ENCODE assay signal across 28 cellular contexts in the genomic region with DNA sequence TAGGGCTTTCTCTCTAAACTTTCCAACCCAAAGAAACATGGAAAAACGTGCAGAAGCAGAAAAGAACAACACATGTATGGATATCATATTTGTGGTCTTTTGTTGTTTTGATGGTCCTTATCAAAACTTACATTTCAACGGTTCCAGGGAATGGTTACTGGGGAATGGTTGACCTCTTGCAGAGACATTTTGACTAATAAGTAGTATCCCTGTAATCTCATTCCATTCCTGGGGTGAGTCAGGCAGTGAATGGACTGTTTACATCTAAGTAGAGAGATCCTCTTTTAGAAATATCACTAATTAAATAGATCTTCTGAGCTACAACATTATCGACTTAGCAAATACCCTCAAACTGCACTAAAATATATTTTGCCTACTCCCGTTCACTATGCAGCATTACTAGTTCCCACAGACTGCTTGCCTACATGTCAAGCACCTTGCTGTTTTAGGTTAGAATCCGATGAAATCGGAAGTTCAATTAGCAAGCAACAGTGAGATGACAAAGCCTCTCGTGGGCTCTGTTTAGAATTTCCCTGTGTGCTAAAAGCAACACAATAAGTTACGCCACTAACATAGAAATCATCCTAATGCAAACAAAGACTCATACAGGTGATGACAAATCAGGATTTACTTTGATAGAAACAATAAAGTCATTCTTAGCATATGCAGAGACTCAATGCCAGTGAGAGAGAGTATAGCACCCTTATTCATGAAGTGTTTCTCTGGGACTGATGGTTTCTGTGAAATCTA.
DNase-seq lines count a peak whose midpoint lies in the region; ATAC-seq and TF ChIP-seq lines count a peak whose summit lies in the region.
"Had no signal": no experiment of that assay in that cellular context is flagged by ENCODE, and none has a peak within 500 bp of the region (broad histone marks: within the 10 kb centered on the region; RNA-seq: fewer than 3 reads in every experiment).

No MANE protein-coding gene starts in this region.

- peak; percentile 61 for DNase-seq in GM23248
- DNase-seq in adipocyte (ENCODE audit: low read depth): peak; percentile 37
- DNase-seq in fibroblast of mammary gland (ENCODE audit: low read depth): peak; percentile 33
- DNase-seq in renal cortical epithelial cell (ENCODE audit: low read depth): peak; percentile 65
- no peak for DNase-seq in osteocyte (ENCODE audit: extremely low spot score, unreplicated experiment)
- no peak for DNase-seq in activated naive CD4-positive, alpha-beta T cell treated with anti-CD3 and anti-CD28 coated beads, Interleukin-2, amount 50 U/mL, for 72 hours (ENCODE audit: low spot score in 2 of 2)
- DNase-seq: ACHN; activated CD4-positive, alpha-beta T cell treated with anti-CD3 and anti-CD28 coated beads for 4 hours; anterior cingulate cortex; dermis blood vessel endothelial cell; DMS153; endodermal cell; left ventricle myocardium superior; NCI-H1417 treated with DMSO at 0.1 percent for 48 hours; NCI-H2029 treated with DMSO at 0.1 percent for 48 hours; posterior cingulate gyrus; SHP77 treated with DMSO at 0.1 percent for 48 hours; stimulated activated CD4-positive, alpha-beta T cell treated with anti-CD3 and anti-CD28 coated beads, Interleukin-12 subunit alpha, Interleukin-12 subunit beta, amount 100 ng/mL, for 4 hours; stimulated activated CD4-positive, alpha-beta T cell treated with anti-CD3 and anti-CD28 coated beads, Interleukin-2, amount 100 ng/mL, for 48 hours; stomach had no signal

- H3K9me3 ChIP-seq in GM23248 (ENCODE audit: low read depth) (no peaks in the 10 kb centered on the region), adipocyte (ENCODE audit: control insufficient read depth, low read length) (no peaks in the 10 kb centered on the region)
- H3K9me3 ChIP-seq: BLaER1, HAP-1, stomach had no signal

- H3F3A ChIP-seq in GM23248 (ENCODE audit: insufficient read depth): peaks cover 28% of the 10 kb centered on the region

- ATAC-seq in HG03159 (IDR thresholded peaks at IDR 0.05; ENCODE audit: unreplicated experiment): no peak
- ATAC-seq in activated naive CD4-positive, alpha-beta T cell treated with anti-CD3 and anti-CD28 coated beads, Interleukin-2, amount 50 U/mL, for 72 hours: no peak
- ATAC-seq: left ventricle myocardium superior, sciatic nerve had no signal

- H3K27ac Mint-ChIP-seq in osteocyte (ENCODE audit: unreplicated experiment): no peak overlapping the region
- no peak overlapping the region for H3K27ac Mint-ChIP-seq in activated naive CD4-positive, alpha-beta T cell treated with anti-CD3 and anti-CD28 coated beads, Interleukin-2, amount 50 U/mL, for 72 hours
- H3K27ac Mint-ChIP-seq: activated naive CD4-positive, alpha-beta T cell treated with anti-CD3 and anti-CD28 coated beads, Interleukin-2, amount 50 U/mL, for 24 hours; endodermal cell; T-helper 2 cell treated with Interferon-gamma antibody and Interleukin-4, amounts not matched to agents 5 μg/mL and 100 μg/mL, for 36 hours had no signal

- H3K79me2 ChIP-seq in GM23248 (ENCODE audit: insufficient read depth): 0 out of 2 replicates have a peak, but pooled peaks cover 9% of the 10 kb centered on the region

- H3K36me3 ChIP-seq in GM23248 (ENCODE audit: low read depth) (no peaks in the 10 kb centered on the region), adipocyte (ENCODE audit: control insufficient read depth, insufficient read depth, low read length, severe bottlenecking) (no peaks in the 10 kb centered on the region)
- H3K36me3 ChIP-seq: BLaER1, HAP-1, stomach had no signal

- H3K4me1 ChIP-seq in GM23248 (ENCODE audit: insufficient read depth) (peaks cover 47% of the 10 kb centered on the region), adipocyte (ENCODE audit: control insufficient read depth, insufficient read depth, low read length) (peaks cover 5% of the 10 kb centered on the region)
- H3K4me1 ChIP-seq: BLaER1, HAP-1, stomach had no signal

- H3K4me3 Mint-ChIP-seq in osteocyte (ENCODE audit: unreplicated experiment): no peak overlapping the region
- H3K4me3 Mint-ChIP-seq: activated naive CD4-positive, alpha-beta T cell treated with anti-CD3 and anti-CD28 coated beads, Interleukin-2, amount 50 U/mL, for 24 hours; central memory CD8-positive, alpha-beta T cell; endodermal cell; T-helper 2 cell treated with Interferon-gamma antibody and Interleukin-4, amounts not matched to agents 5 μg/mL and 100 μg/mL, for 36 hours had no signal

- H3K4me3 ChIP-seq in GM23248: no peak overlapping the region
- H3K4me3 ChIP-seq in adipocyte (ENCODE audit: low read length): no peak overlapping the region
- H3K4me3 ChIP-seq in fibroblast of mammary gland (ENCODE audit: control insufficient read depth, low read depth, low read length): no peak overlapping the region
- H3K4me3 ChIP-seq: BLaER1, HAP-1, stomach had no signal

- H3K27me3 Mint-ChIP-seq in osteocyte (ENCODE audit: unreplicated experiment): no peaks in the 10 kb centered on the region
- H3K27me3 Mint-ChIP-seq: activated naive CD4-positive, alpha-beta T cell treated with anti-CD3 and anti-CD28 coated beads, Interleukin-2, amount 50 U/mL, for 24 hours; central memory CD8-positive, alpha-beta T cell had no signal

- H3K36me3 Mint-ChIP-seq in osteocyte (ENCODE audit: unreplicated experiment): no peaks in the 10 kb centered on the region
- H3K36me3 Mint-ChIP-seq in activated naive CD4-positive, alpha-beta T cell treated with anti-CD3 and anti-CD28 coated beads, Interleukin-2, amount 50 U/mL, for 72 hours: no peaks in the 10 kb centered on the region
- H3K36me3 Mint-ChIP-seq: activated naive CD4-positive, alpha-beta T cell treated with anti-CD3 and anti-CD28 coated beads, Interleukin-2, amount 50 U/mL, for 24 hours had no signal

- H2AFZ ChIP-seq in GM23248: no peak overlapping the region

- H3K9me3 Mint-ChIP-seq in osteocyte (ENCODE audit: unreplicated experiment): no peaks in the 10 kb centered on the region
- H3K9me3 Mint-ChIP-seq in activated naive CD4-positive, alpha-beta T cell treated with anti-CD3 and anti-CD28 coated beads, Interleukin-2, amount 50 U/mL, for 72 hours: peaks cover 19 to 20% of the 10 kb centered on the region in 2 donors
- H3K9me3 Mint-ChIP-seq: endodermal cell; T-helper 2 cell treated with Interferon-gamma antibody and Interleukin-4, amounts not matched to agents 5 μg/mL and 100 μg/mL, for 36 hours had no signal

- H3K4me2 ChIP-seq in GM23248 (ENCODE audit: unreplicated experiment): peak overlapping the region; percentile 24
- H3K4me2 ChIP-seq: BLaER1 had no signal

- WGBS in GM23248 (ENCODE audit: low coverage in 1 of 2, low lambda C conversion rate in 2 of 2, missing lambda C conversion rate in 2 of 2), 2 experiments: 48 to 58% methylated on average over 8 of the region's 8 CpGs

- in situ Hi-C loops in GM23248 (cut with MboI): loop anchor here (10.0 kb wide), 1 partner anchor 151 kb away; no protein-coding TSS in a partner anchor

- H3K27me3 ChIP-seq in GM23248 (replicated peaks; ENCODE audit: insufficient read depth) (no peaks in the 10 kb centered on the region), adipocyte (replicated peaks; ENCODE audit: control insufficient read depth, insufficient read depth, low read length) (no peaks in the 10 kb centered on the region)
- H3K27me3 ChIP-seq: BLaER1, stomach had no signal

- H3K9ac ChIP-seq in GM23248 (no peak overlapping the region), adipocyte (ENCODE audit: low read length) (no peak overlapping the region)
- H3K9ac ChIP-seq: BLaER1 had no signal

- TF ChIP-seq CTCF in fibroblast of mammary gland (conservative IDR thresholded peaks at IDR 0.05; ENCODE audit: control insufficient read depth, insufficient read depth, low read depth, low read length): no peak
- no peak for TF ChIP-seq CTCF in osteocyte (IDR thresholded peaks at IDR 0.05)

- H3K9me2 ChIP-seq in GM23248 (ENCODE audit: insufficient read depth): no peaks in the 10 kb centered on the region

- no peak overlapping the region for H3K27ac ChIP-seq in GM23248
- H3K27ac ChIP-seq: BLaER1, stomach, VCaP had no signal

- H3K4me1 Mint-ChIP-seq in osteocyte (ENCODE audit: unreplicated experiment): peaks cover 20% of the 10 kb centered on the region
- H3K4me1 Mint-ChIP-seq: activated naive CD4-positive, alpha-beta T cell treated with anti-CD3 and anti-CD28 coated beads, Interleukin-2, amount 50 U/mL, for 24 hours; central memory CD8-positive, alpha-beta T cell; endodermal cell had no signal

- no peaks in the 10 kb centered on the region for H4K20me1 ChIP-seq in GM23248 (ENCODE audit: insufficient read depth)
- H4K20me1 ChIP-seq: BLaER1 had no signal

Comparison
In these comparisons a context has a peak if more than half of its experiments do, and no peak if none do; other contexts are left out.
1. DNase-seq: peak in GM23248 (single experiment), adipocyte (single experiment), fibroblast of mammary gland (single experiment) and renal cortical epithelial cell (single experiment); none in osteocyte (single experiment) and activated naive CD4-positive, alpha-beta T cell treated with anti-CD3 and anti-CD28 coated beads, Interleukin-2, amount 50 U/mL, for 72 hours (0 of 2).